ENCODE assay signal across 24 cellular contexts in the genomic region with DNA sequence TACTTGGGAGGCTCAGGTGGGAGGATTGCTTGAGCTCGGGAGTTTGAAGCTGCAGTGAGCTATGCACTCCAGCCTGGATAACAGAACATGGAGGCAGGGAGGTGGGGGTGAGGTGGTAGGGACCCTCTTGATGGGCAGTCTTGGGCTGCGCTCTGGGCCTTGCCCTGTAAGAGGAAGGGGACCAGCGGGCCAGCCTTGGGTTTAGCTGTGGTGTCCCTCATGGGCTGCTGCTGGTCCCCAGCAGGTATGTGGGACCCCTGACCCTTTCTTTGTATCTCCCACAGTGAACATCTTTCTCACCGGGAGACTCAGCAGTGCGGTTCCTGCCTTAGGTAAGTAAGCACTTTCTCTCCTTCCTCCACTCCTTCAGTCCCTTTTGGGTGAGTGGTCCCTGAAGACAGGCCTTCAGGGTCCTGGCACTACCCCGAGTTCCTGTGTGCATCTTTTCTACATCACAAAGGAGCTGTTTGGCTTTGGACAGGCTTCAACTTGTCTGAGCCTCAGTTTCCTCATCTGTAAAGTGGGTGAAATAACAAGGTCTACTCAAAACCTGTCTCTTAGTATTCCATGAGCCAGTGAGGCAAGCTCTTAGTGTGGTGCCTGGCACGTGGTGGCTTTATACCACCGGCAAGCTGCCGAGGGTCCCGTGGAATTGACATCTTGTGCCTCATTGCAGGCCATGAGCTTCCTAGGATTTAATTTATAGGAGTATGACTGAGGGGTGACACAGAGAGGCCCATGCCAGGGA. TPM values are rescaled to one million over a fixed set of nuclear protein-coding genes. Genes with fewer than 3 reads are reported as not detected.
DNase-seq lines count a peak whose midpoint lies in the region; ATAC-seq, FAIRE-seq and TF ChIP-seq lines count a peak whose summit lies in the region.
"Had no signal": no experiment of that assay in that cellular context is flagged by ENCODE, and none has a peak within 500 bp of the region (broad histone marks: within the 10 kb centered on the region; RNA-seq: fewer than 3 reads in every experiment).

No MANE protein-coding gene starts in this region.

- no peak for FAIRE-seq in K562 (lab: Jason Lieb, UNC)
- FAIRE-seq: RCC 7860 had no signal

- H3K27ac Mint-ChIP-seq in CD4-positive, alpha-beta T cell, result no peak overlapping the region
- no peak overlapping the region for H3K27ac Mint-ChIP-seq in neural progenitor cell

- peaks cover 4% of the 10 kb centered on the region for H3F3A ChIP-seq in neural progenitor cell (ENCODE audit: low read depth)

- no peaks in the 10 kb centered on the region for H3K9me3 Mint-ChIP-seq in CD4-positive, alpha-beta T cell
- H3K9me3 Mint-ChIP-seq in neural progenitor cell, result no peaks in the 10 kb centered on the region

- in situ Hi-C loops in K562 (cut with MboI), result no loop called here

- peak overlapping the region; percentile 20 for H3K4me3 Mint-ChIP-seq in CD4-positive, alpha-beta T cell
- H3K4me3 Mint-ChIP-seq in neural progenitor cell, result peak overlapping the region; percentile 92

- POLR2A ChIA-PET in CD4-positive, alpha-beta T cell (lab: Charles Lee), result interaction anchor here (1.2 kb wide), 1 partner anchor 36 kb away, joined by 3 read pairs; no protein-coding TSS in a partner anchor
- POLR2A ChIA-PET in HEK293 (lab: Yijun Ruan, JAX), result interaction anchor here (1.1 to 5.2 kb wide), 4 partner anchors 12 to 20 kb away, joined by 3 to 30 read pairs (median 6); no protein-coding TSS in a partner anchor
- POLR2A ChIA-PET in K562 (lab: Yijun Ruan, JAX), result interaction anchor here (0.6 to 1.4 kb wide), 3 partner anchors 12 to 995 kb away, joined by 3 read pairs; no protein-coding TSS in a partner anchor

- no peak for TF ChIP-seq POLR2A in K562 (conservative IDR thresholded peaks at IDR 0.05)

- ATAC-seq in CD4-positive, alpha-beta T cell (ENCODE audit: poor library complexity), result no peak
- no peak for ATAC-seq in K562

- H4K20me1 ChIP-seq in K562 (replicated peaks; ENCODE audit: control insufficient read depth, insufficient read depth, low read length) (peaks cover 1% of the 10 kb centered on the region; the same call in 1 of the 2 replicates), neural progenitor cell (ENCODE audit: low read depth) (peaks cover 21% of the 10 kb centered on the region)

- H3K9me1 ChIP-seq in K562 (ENCODE audit: control insufficient read depth, insufficient read depth, low read length), result no peaks in the 10 kb centered on the region

- TF ChIP-seq CTCF in CD4-positive, alpha-beta T cell (IDR thresholded peaks at IDR 0.05), result no peak
- TF ChIP-seq CTCF in HEK293 (tag by site-specific recombination; IDR thresholded peaks at IDR 0.05), result no peak
- no peak for TF ChIP-seq CTCF in K562 (IDR thresholded peaks at IDR 0.05 in 2 of 3, conservative IDR thresholded peaks at IDR 0.05 in 1 of 3; ENCODE audit: insufficient read depth in 2 of 3, low read depth in 1 of 3, low read length in 3 of 3)
- no peak for TF ChIP-seq CTCF in neural progenitor cell (IDR thresholded peaks at IDR 0.05)
- no peak for TF ChIP-seq CTCF in WERI-Rb-1 (IDR thresholded peaks at IDR 0.05; ENCODE audit: low read depth, low read length)
- no peak for TF ChIP-seq CTCF in dorsolateral prefrontal cortex (IDR thresholded peaks at IDR 0.05 in 54 of 56, conservative IDR thresholded peaks at IDR 0.05 in 2 of 56; ENCODE audit: low read depth in 1 of 56, partially characterized antibody in 56 of 56)

- no TSS peak for BruUV-seq in K562 (replicated peaks; lab: Mats Ljungman, UMichigan)

- H2AFZ ChIP-seq in K562 (ENCODE audit: low read depth, low read length) (no peak overlapping the region), neural progenitor cell (replicated peaks) (no peak overlapping the region)

- CTCF ChIA-PET in CD4-positive, alpha-beta T cell (lab: Charles Lee), result no interaction called here
- CTCF ChIA-PET in HEK293 (lab: Yijun Ruan, JAX) (interaction anchor here (0.7 to 6.4 kb wide), 8 partner anchors 12 to 71 kb away, joined by 3 to 75 read pairs (median 6); no protein-coding TSS in a partner anchor), K562 (lab: Yijun Ruan, JAX; ENCODE audit: low intra/inter-chr PET ratio) (no interaction called here)

- H3K9me3 ChIP-seq in CD4-positive, alpha-beta T cell (ENCODE audit: control insufficient read depth, low read length), result no peaks in the 10 kb centered on the region
- no peaks in the 10 kb centered on the region for H3K9me3 ChIP-seq in HEK293 (ENCODE audit: control insufficient read depth, insufficient read depth, low read depth, low read length)
- H3K9me3 ChIP-seq in K562 (replicated peaks; ENCODE audit: control insufficient read depth, insufficient read depth, low read depth, low read length), result no peaks in the 10 kb centered on the region
- no peaks in the 10 kb centered on the region for H3K9me3 ChIP-seq in neural progenitor cell (ENCODE audit: low read depth)
- no peaks in the 10 kb centered on the region for H3K9me3 ChIP-seq in WERI-Rb-1 (ENCODE audit: severe bottlenecking)
- H3K9me3 ChIP-seq: MG63 had no signal

- H3K27me3 Mint-ChIP-seq in CD4-positive, alpha-beta T cell, result peaks cover 39% of the 10 kb centered on the region
- H3K27me3 Mint-ChIP-seq in neural progenitor cell (ENCODE audit: insufficient read depth, low read depth), result peaks cover 10% of the 10 kb centered on the region

- 3% methylated on average over 9 of the region's 10 CpGs for WGBS in K562 (ENCODE audit: insufficient coverage, low coverage, missing lambda C conversion rate)

- H3K36me3 ChIP-seq in HEK293 (ENCODE audit: control insufficient read depth in 2 of 2, insufficient read depth in 1 of 2, low read length in 2 of 2) (peaks cover 31 to 47% of the 10 kb centered on the region in 2 experiments), K562 (ENCODE audit: control insufficient read depth, insufficient read depth, low read length) (no peaks in the 10 kb centered on the region), neural progenitor cell (no peaks in the 10 kb centered on the region), WERI-Rb-1 (peaks cover 32% of the 10 kb centered on the region)

- H3K9ac ChIP-seq in K562 (ENCODE audit: insufficient read depth in 1 of 2, low read depth in 2 of 2, low read length in 2 of 2) (no peak overlapping the region), neural progenitor cell (no peak overlapping the region)

- H3K4me2 ChIP-seq in K562 (ENCODE audit: insufficient read depth, low read length) (no peak overlapping the region), neural progenitor cell (no peak overlapping the region)

- intact Hi-C loops in CD4-positive, alpha-beta T cell (cut with DNase I, micrococcal nuclease), result no loop called here
- intact Hi-C loops in K562 (cut with micrococcal nuclease), result no loop called here
- intact Hi-C loops in dorsolateral prefrontal cortex (cut with DNase I), result no loop called here

- peaks cover 36% of the 10 kb centered on the region for H3K27me3 ChIP-seq in CD4-positive, alpha-beta T cell (ENCODE audit: control insufficient read depth, insufficient read depth, low read length)
- H3K27me3 ChIP-seq in K562 (ENCODE audit: control insufficient read depth in 2 of 2, insufficient read depth in 2 of 2, low read length in 2 of 2) (peaks cover 0 to 37% of the 10 kb centered on the region in 2 experiments; a peak in 4 of 5 replicates), neural progenitor cell (peaks cover 28% of the 10 kb centered on the region), WERI-Rb-1 (ENCODE audit: insufficient read depth, low read depth, severe bottlenecking) (no peaks in the 10 kb centered on the region), dorsolateral prefrontal cortex (peaks cover 0 to 20% (median 0%) of the 10 kb centered on the region in 45 donors)
- H3K27me3 ChIP-seq: MG63 had no signal

- H3K4me1 ChIP-seq in HEK293 (ENCODE audit: control insufficient read depth, insufficient read depth, low read length) (peaks cover 10% of the 10 kb centered on the region), K562 (replicated peaks in 1 of 2; ENCODE audit: control insufficient read depth in 2 of 2, insufficient read depth in 2 of 2, low read length in 2 of 2) (no peaks in the 10 kb centered on the region; a peak in 2 of 5 replicates), neural progenitor cell (peaks cover 6% of the 10 kb centered on the region)

- TF ChIP-seq RAD21 in K562 (CRISPR knock-in tag; conservative IDR thresholded peaks at IDR 0.05 in 1 of 2, IDR thresholded peaks at IDR 0.05 in 1 of 2), result no peak

- TF ChIP-seq EP300 in K562 (IDR thresholded peaks at IDR 0.05; ENCODE audit: low read length), result no peak

- DNase-seq in CD4-positive, alpha-beta T cell, result no peak
- no peak for DNase-seq in K562 (ENCODE audit: extremely low read depth in 1 of 4, low spot score in 3 of 4)
- DNase-seq in neural progenitor cell (ENCODE audit: low spot score), result no peak
- DNase-seq in WERI-Rb-1, result no peak
- DNase-seq in dorsolateral prefrontal cortex, result no peak
- no peak for DNase-seq in NCI-H2196 (lab: John Stamatoyannopoulos, UW; ENCODE audit: unreplicated experiment)
- DNase-seq in activated gamma-delta T cell treated with Interleukin-2 at 50 U/mL for 16 hours, result no peak
- DNase-seq: ACHN; GDM1; GOT3; IMR-90; Kasumi-1; MG63; NCI-H1092 treated with DMSO at 0.1 percent for 48 hours; NCI-H146; NCI-H2029 treated with DMSO at 0.1 percent for 48 hours; NCI-H2171; NK-92 treated with Interleukin-12 subunit alpha and Interleukin-12 subunit beta, amount 100 ng/mL, for 24 hours; SW 1271 had no signal

- H3K4me3 ChIP-seq in HEK293 (ENCODE audit: low read depth, low read length) (no peak overlapping the region), K562 (no peak overlapping the region), neural progenitor cell (no peak overlapping the region), WERI-Rb-1 (ENCODE audit: low read depth, low read length) (no peak overlapping the region), dorsolateral prefrontal cortex (peak overlapping the region in 6 of 59 donors; percentile 52 to 77 (median 71))

- H3K27ac ChIP-seq in CD4-positive, alpha-beta T cell (ENCODE audit: low read depth, low read length), result no peak overlapping the region
- H3K27ac ChIP-seq in HEK293 (ENCODE audit: extremely low read depth, low read depth, low read length), result no peak overlapping the region
- H3K27ac ChIP-seq in K562 (ENCODE audit: extremely low read depth, low read depth, low read length), result no peak overlapping the region
- H3K27ac ChIP-seq in neural progenitor cell, result no peak overlapping the region
- H3K27ac ChIP-seq in WERI-Rb-1, result no peak overlapping the region
- H3K27ac ChIP-seq in dorsolateral prefrontal cortex, result no peak overlapping the region

- no peaks in the 10 kb centered on the region for H3K36me3 Mint-ChIP-seq in CD4-positive, alpha-beta T cell (ENCODE audit: low read depth)
- H3K36me3 Mint-ChIP-seq in neural progenitor cell, result peaks cover 6% of the 10 kb centered on the region

- H3K4me1 Mint-ChIP-seq in CD4-positive, alpha-beta T cell (ENCODE audit: low read depth), result no peaks in the 10 kb centered on the region
- H3K4me1 Mint-ChIP-seq in neural progenitor cell, result peaks cover 13% of the 10 kb centered on the region

- no peaks in the 10 kb centered on the region for H3K79me2 ChIP-seq in K562 (ENCODE audit: control insufficient read depth, insufficient read depth, low read length)
- H3K79me2 ChIP-seq in neural progenitor cell (ENCODE audit: low read depth), result no peaks in the 10 kb centered on the region

RNA-seq across cellular contexts. Expression of gene LRP3, which starts 2.5 kb away (rescaled TPM):
- under 1 TPM in 1 of 2 experiments, not detected in 1; 0.11 TPM for total RNA-seq in CD4-positive, alpha-beta T cell
- not detected in 2 replicates for total RNA-seq in K562 (2011; cell fraction: chromatin; rRNA removed; ENCODE audit: low replicate concordance)
- not detected in 2 replicates for total RNA-seq in K562 (2011; cell fraction: nucleolus; rRNA removed)
- not detected in 2 replicates for total RNA-seq in K562 (2011; cell fraction: nucleoplasm; rRNA removed)
- total RNA-seq in K562 (2014; rRNA removed) (not detected in 2 replicates), K562 (2014; rRNA removed; fragmentation: Illumina TruSeq; extraction: Trizol) (not detected in 2 replicates), K562 (2015; rRNA removed; fragmentation: Illumina TruSeq; extraction: Trizol) (not detected in 2 replicates), K562 (2021) (0.04 and 0.29 TPM in 2 replicates), neural progenitor cell (ENCODE audit: low replicate concordance) (7.5 and 40.0 TPM in 2 replicates), dorsolateral prefrontal cortex (100 to 1,000 TPM in 10 of 120 experiments, 10 to 100 TPM in 110; 25.9 to 174 (median 79.1) TPM)
- polyA plus RNA-seq in K562 (2011; rRNA removed) (not detected in 2 replicates), K562 (2014; fragmentation: Illumina TruSeq; extraction: Trizol) (not detected in 2 replicates), K562 (2014; fragmentation: Nextera tagmentation; extraction: Ambion mirVana) (not detected), K562 (2014; rRNA removed) (not detected in 2 replicates)
- not detected in 2 replicates for polyA plus RNA-seq in K562 (2011; cell fraction: cytosol; rRNA removed)
- polyA plus RNA-seq in K562 (2011; cell fraction: nucleus; rRNA removed), result not detected in 2 replicates
- not detected in 2 replicates for polyA plus RNA-seq in K562 (2012)
- not detected in 2 replicates for polyA minus RNA-seq in K562 (2011; rRNA and poly(A)+ RNA removed)
- polyA minus RNA-seq in K562 (2011; cell fraction: cytosol; rRNA and poly(A)+ RNA removed), result not detected in 2 replicates
- not detected in 2 replicates for polyA minus RNA-seq in K562 (2011; cell fraction: nucleus; rRNA and poly(A)+ RNA removed)
- total RNA-seq: HT-29 had no signal

RNA-seq across cellular contexts. Expression of gene SLC7A10, which starts 29.0 kb away (rescaled TPM):
- not detected for total RNA-seq in CD4-positive, alpha-beta T cell
- not detected in 2 replicates for total RNA-seq in K562 (2011; cell fraction: chromatin; rRNA removed; ENCODE audit: low replicate concordance)
- total RNA-seq in K562 (2011; cell fraction: nucleolus; rRNA removed), result not detected in 2 replicates
- total RNA-seq in K562 (2011; cell fraction: nucleoplasm; rRNA removed), result not detected in 2 replicates
- total RNA-seq in K562 (2014; rRNA removed) (not detected in 2 replicates), K562 (2014; rRNA removed; fragmentation: Illumina TruSeq; extraction: Trizol) (not detected in 2 replicates), K562 (2015; rRNA removed; fragmentation: Illumina TruSeq; extraction: Trizol) (not detected in 2 replicates), K562 (2021) (not detected in 2 replicates), neural progenitor cell (ENCODE audit: low replicate concordance) (0.79 and 0.81 TPM in 2 replicates), dorsolateral prefrontal cortex (10 to 100 TPM in 34 of 120 experiments, 1 to 10 TPM in 86; 2.9 to 33.9 (median 8.5) TPM)
- polyA plus RNA-seq in K562 (2011; rRNA removed) (not detected in 2 replicates), K562 (2014; fragmentation: Illumina TruSeq; extraction: Trizol) (not detected in 2 replicates), K562 (2014; fragmentation: Nextera tagmentation; extraction: Ambion mirVana) (under 1 TPM in 1 of 2 experiments, not detected in 1; 0.07 TPM), K562 (2014; rRNA removed) (not detected in 2 replicates)
- polyA plus RNA-seq in K562 (2011; cell fraction: cytosol; rRNA removed), result not detected in 2 replicates
- not detected in 2 replicates for polyA plus RNA-seq in K562 (2011; cell fraction: nucleus; rRNA removed)
- polyA plus RNA-seq in K562 (2012), result not detected in 2 replicates
- polyA minus RNA-seq in K562 (2011; rRNA and poly(A)+ RNA removed), result not detected in 2 replicates
- not detected in 2 replicates for polyA minus RNA-seq in K562 (2011; cell fraction: cytosol; rRNA and poly(A)+ RNA removed)
- not detected in 2 replicates for polyA minus RNA-seq in K562 (2011; cell fraction: nucleus; rRNA and poly(A)+ RNA removed)
- total RNA-seq: HT-29, IMR-90, NCI-H460 had no signal
- polyA plus RNA-seq: CD14-positive monocyte, IMR-90 had no signal
